Comparison of ENCODE assay signal across 22 cellular contexts in genomic region chr16:64865037-64865696, GRCh38.
DNase-seq lines count a peak whose midpoint lies in the region; ATAC-seq and TF ChIP-seq lines count a peak whose summit lies in the region.
"Had no signal": no experiment of that assay in that cellular context is flagged by ENCODE, and none has a peak within 500 bp of the region (broad histone marks: within the 10 kb centered on the region; RNA-seq: fewer than 3 reads in every experiment).

No MANE protein-coding gene starts in this region.

- peak overlapping the region; percentile 82 for H3K9ac ChIP-seq in skeletal muscle satellite cell (ENCODE audit: low read depth, low read length)

- no peak for TF ChIP-seq CTCF in heart right ventricle (IDR thresholded peaks at IDR 0.05)
- TF ChIP-seq CTCF in fibroblast of pulmonary artery (IDR thresholded peaks at IDR 0.05; ENCODE audit: low read length, missing control alignments), result no peak

- H3K27ac Mint-ChIP-seq in effector memory CD8-positive, alpha-beta T cell, result no peak overlapping the region
- H3K27ac Mint-ChIP-seq: activated CD8-positive, alpha-beta T cell treated with anti-CD3 and anti-CD28 coated beads, Interleukin-2, amount 10 ng/mL, durations not matched to agents 7 days and 5 days; progenitor cell of endocrine pancreas had no signal

- 61 to 73% methylated on average over 2 of the region's 2 CpGs for WGBS in heart right ventricle, 2 donors

- H3K36me3 ChIP-seq in heart right ventricle (no peaks in the 10 kb centered on the region), skeletal muscle satellite cell (ENCODE audit: insufficient read depth, low read length) (no peaks in the 10 kb centered on the region)
- H3K36me3 ChIP-seq: uterus had no signal

- ATAC-seq in heart right ventricle, result peak in 5 of 8 donors; percentile 13 to 72 (median 63)
- ATAC-seq in Right ventricle myocardium inferior, result no peak
- ATAC-seq in effector memory CD8-positive, alpha-beta T cell (replicated peaks), result no peak
- ATAC-seq: activated CD8-positive, alpha-beta T cell treated with anti-CD3 and anti-CD28 coated beads, Interleukin-2, amount 10 ng/mL, durations not matched to agents 7 days and 5 days; activated T-cell treated with anti-CD3 and anti-CD28 coated beads, Interleukin-2, amount 50 U/mL, for 4 hours had no signal

- H3K4me3 ChIP-seq in heart right ventricle, result no peak overlapping the region
- H3K4me3 ChIP-seq in fibroblast of pulmonary artery (replicated peaks; ENCODE audit: low read depth, low read length), result no peak overlapping the region
- peak overlapping the region; percentile 32 for H3K4me3 ChIP-seq in skeletal muscle satellite cell (ENCODE audit: low read length)
- H3K4me3 ChIP-seq: A549, uterus had no signal

- H3K4me2 ChIP-seq in skeletal muscle satellite cell (ENCODE audit: low read length), result peak overlapping the region; percentile 73
- H3K4me2 ChIP-seq: A549 had no signal

- H3K9me3 Mint-ChIP-seq in effector memory CD8-positive, alpha-beta T cell, result peaks cover 8 to 26% of the 10 kb centered on the region in 2 donors

- H3K27me3 Mint-ChIP-seq in effector memory CD8-positive, alpha-beta T cell, result no peaks in the 10 kb centered on the region
- H3K27me3 Mint-ChIP-seq: progenitor cell of endocrine pancreas had no signal

- no peaks in the 10 kb centered on the region for H3K4me1 Mint-ChIP-seq in effector memory CD8-positive, alpha-beta T cell (ENCODE audit: low read depth in 2 of 2)

- peak overlapping the region in 7 of 10 donors; percentile 5 to 72 (median 41) for H3K27ac ChIP-seq in heart right ventricle
- H3K27ac ChIP-seq: A549, C4-2B, HL-60, uterus had no signal

- H3K27me3 ChIP-seq in heart right ventricle, result no peaks in the 10 kb centered on the region
- no peaks in the 10 kb centered on the region for H3K27me3 ChIP-seq in skeletal muscle satellite cell (ENCODE audit: control insufficient read depth, insufficient read depth, low read length)
- H3K27me3 ChIP-seq: uterus had no signal

- H3K36me3 Mint-ChIP-seq in effector memory CD8-positive, alpha-beta T cell (ENCODE audit: insufficient read depth), result no peaks in the 10 kb centered on the region

- no peaks in the 10 kb centered on the region for H3K9me3 ChIP-seq in heart right ventricle
- no peaks in the 10 kb centered on the region for H3K9me3 ChIP-seq in skeletal muscle satellite cell (replicated peaks; ENCODE audit: low read length)
- H3K9me3 ChIP-seq: A549, uterus had no signal

- no peak overlapping the region for H3K4me3 Mint-ChIP-seq in effector memory CD8-positive, alpha-beta T cell
- H3K4me3 Mint-ChIP-seq: activated CD8-positive, alpha-beta T cell treated with anti-CD3 and anti-CD28 coated beads, Interleukin-2, amount 10 ng/mL, durations not matched to agents 7 days and 5 days; activated T-cell treated with anti-CD3 and anti-CD28 coated beads, Interleukin-2, amount 50 U/mL, for 4 hours had no signal

- intact Hi-C loops in heart right ventricle (cut with DNase I), result no loop called here
- intact Hi-C loops in Right ventricle myocardium inferior (cut with DNase I), result no loop called here

- H3K4me1 ChIP-seq in heart right ventricle, result peaks cover 0 to 16% (median 0%) of the 10 kb centered on the region in 9 donors
- peaks cover 24% of the 10 kb centered on the region for H3K4me1 ChIP-seq in skeletal muscle satellite cell (ENCODE audit: control insufficient read depth, insufficient read depth, low read length)
- H3K4me1 ChIP-seq: A549, uterus had no signal

- no peak for DNase-seq in heart right ventricle
- DNase-seq in Right ventricle myocardium inferior (ENCODE audit: missing footprints), result no peak
- DNase-seq in RPMI7951 (ENCODE audit: low read depth), result peak; percentile 6
- DNase-seq in fibroblast of pulmonary artery (ENCODE audit: low read depth), result peak; percentile 13
- no peak for DNase-seq in activated effector memory CD4-positive, alpha-beta T cell treated with anti-CD3 and anti-CD28 coated beads, Interleukin-2, amount 50 U/mL, for 16 hours
- DNase-seq in T-helper 1 cell, result no peak
- no peak for DNase-seq in effector memory CD8-positive, alpha-beta T cell
- DNase-seq: activated CD4-positive, CD25-positive, alpha-beta regulatory T cell; activated CD8-positive, alpha-beta T cell treated with anti-CD3 and anti-CD28 coated beads, Interleukin-2, amount 10 ng/mL, durations not matched to agents 7 days and 5 days; activated naive CD4-positive, alpha-beta T cell treated with anti-CD3 and anti-CD28 coated beads, Interleukin-2, amount 50 U/mL, for 16 hours; activated T-cell treated with anti-CD3 and anti-CD28 coated beads, Interleukin-2, amount 50 U/mL, for 4 hours; aorta; NCI-H1930; NCI-H510A treated with DMSO at 0.1 percent for 48 hours; substantia nigra; T-helper 9 cell; uterus had no signal

Comparison
In these comparisons a context has a peak if more than half of its experiments do, and no peak if none do; other contexts are left out.
1. ATAC-seq: peak in heart right ventricle (5 of 8); none in Right ventricle myocardium inferior (single experiment) and effector memory CD8-positive, alpha-beta T cell (single experiment).
2. DNase-seq: peak in RPMI7951 (single experiment) and fibroblast of pulmonary artery (single experiment); none in heart right ventricle (0 of 2), Right ventricle myocardium inferior (single experiment), activated effector memory CD4-positive, alpha-beta T cell treated with anti-CD3 and anti-CD28 coated beads, Interleukin-2, amount 50 U/mL, for 16 hours (single experiment), T-helper 1 cell (0 of 5) and effector memory CD8-positive, alpha-beta T cell (0 of 3).